ENCODE assay signal across 13 cellular contexts in the genomic region with DNA sequence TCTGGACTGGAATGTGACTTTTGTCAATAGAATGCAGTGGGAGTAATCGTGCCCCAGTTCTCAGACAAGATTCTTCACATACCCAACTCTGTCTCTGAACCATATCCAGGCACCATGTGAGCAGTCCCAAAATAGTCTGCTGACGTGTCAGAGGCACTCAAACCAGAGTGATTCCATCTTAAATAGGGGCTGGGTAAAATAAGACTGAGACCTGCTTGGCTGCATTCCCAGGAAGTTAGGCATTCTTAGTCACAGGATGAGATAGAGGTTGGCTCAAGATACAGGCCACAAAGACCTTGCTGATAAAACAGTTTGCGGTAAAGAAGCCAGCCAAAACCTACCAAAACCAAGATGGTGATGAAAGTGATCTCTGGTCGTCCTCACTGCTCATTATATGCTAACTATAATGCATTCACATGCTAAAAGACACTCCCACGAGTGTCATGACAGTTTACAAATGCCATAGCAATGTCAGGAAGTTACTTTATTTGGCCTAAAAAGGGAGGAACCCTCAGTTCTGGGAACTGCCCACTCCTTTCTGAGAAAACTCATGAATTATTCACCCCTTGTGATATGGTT. TPM values are rescaled to one million over a fixed set of nuclear protein-coding genes. Genes with fewer than 3 reads are reported as not detected.
DNase-seq lines count a peak whose midpoint lies in the region; ATAC-seq, FAIRE-seq and TF ChIP-seq lines count a peak whose summit lies in the region.
"Had no signal": no experiment of that assay in that cellular context is flagged by ENCODE, and none has a peak within 500 bp of the region (broad histone marks: within the 10 kb centered on the region; RNA-seq: fewer than 3 reads in every experiment).

No MANE protein-coding gene starts in this region.

- H3K9me3 ChIP-seq in PC-3 (ENCODE audit: low read length) (peaks cover 35% of the 10 kb centered on the region), endothelial cell of umbilical vein (replicated peaks; ENCODE audit: control insufficient read depth, insufficient read depth, low read length) (no peaks in the 10 kb centered on the region), mesodermal cell (ENCODE audit: control insufficient read depth, low read length) (peaks cover 17% of the 10 kb centered on the region)

- H3K27ac ChIP-seq in PC-3 (ENCODE audit: low read length), result peak overlapping the region; percentile 84
- H3K27ac ChIP-seq in endothelial cell of umbilical vein (ENCODE audit: insufficient read depth, low read depth, low read length), result no peak overlapping the region
- H3K27ac ChIP-seq in mesodermal cell (ENCODE audit: low read depth, low read length, severe bottlenecking), result peak overlapping the region; percentile 72
- H3K27ac ChIP-seq: HL-60, SK-N-MC had no signal

- H3K79me2 ChIP-seq in PC-3 (ENCODE audit: low read length) (no peaks in the 10 kb centered on the region), endothelial cell of umbilical vein (ENCODE audit: control insufficient read depth, insufficient read depth, low read length) (no peaks in the 10 kb centered on the region)

- FAIRE-seq in endothelial cell of umbilical vein (lab: Jason Lieb, UNC), result no peak
- no peak for FAIRE-seq in frontal cortex (lab: Jason Lieb, UNC)

- H3K9me2 ChIP-seq in PC-3 (replicated peaks; ENCODE audit: low read length), result no peaks in the 10 kb centered on the region

- ATAC-seq in PC-3 (peak; percentile 95), HG03095 (IDR thresholded peaks at IDR 0.05; ENCODE audit: unreplicated experiment) (no peak)

- CTCF ChIA-PET in BJ (lab: Yijun Ruan, JAX) (no interaction called here), PC-3 (lab: Charles Lee) (no interaction called here), endothelial cell of umbilical vein (lab: Charles Lee) (no interaction called here)

- H3F3A ChIP-seq in PC-3 (ENCODE audit: low read length, unreplicated experiment), result peaks cover 10% of the 10 kb centered on the region

- POLR2A ChIA-PET in BJ (lab: Charles Lee) (no interaction called here), PC-3 (lab: Charles Lee; ENCODE audit: unreplicated experiment) (no interaction called here), endothelial cell of umbilical vein (lab: Charles Lee) (no interaction called here)

- H3K4me2 ChIP-seq in PC-3 (ENCODE audit: low read length) (0 out of 2 replicates have a peak overlapping the region, but pooled peaks have one; percentile 5), endothelial cell of umbilical vein (ENCODE audit: insufficient read depth, low read length) (no peak overlapping the region)

- H3K9ac ChIP-seq in PC-3 (ENCODE audit: low read length) (peak overlapping the region; percentile 18; the same call in 1 of the 2 replicates), endothelial cell of umbilical vein (replicated peaks; ENCODE audit: extremely low read depth, insufficient read depth, low read length) (no peak overlapping the region)

- no peaks in the 10 kb centered on the region for H3K9me1 ChIP-seq in endothelial cell of umbilical vein (replicated peaks; ENCODE audit: control insufficient read depth, extremely low read depth, insufficient read depth, low read length)

- no peak for TF ChIP-seq POLR2A in endothelial cell of umbilical vein (IDR thresholded peaks at IDR 0.05; ENCODE audit: low read depth, low read length)

- peak; percentile 93 for DNase-seq in BJ (ENCODE audit: low read depth)
- peak; percentile 99 for DNase-seq in PC-3
- DNase-seq in endothelial cell of umbilical vein (ENCODE audit: low read depth, low spot score), result peak; percentile 7
- DNase-seq in NCI-H2171 treated with DMSO at 0.1 percent for 48 hours (lab: John Stamatoyannopoulos, UW), result no peak
- DNase-seq in frontal cortex (ENCODE audit: low spot score in 2 of 2), result no peak
- no peak for DNase-seq in NCI-H1436 (lab: John Stamatoyannopoulos, UW)
- DNase-seq: central memory CD4-positive, alpha-beta T cell; GOT3; NCI-H2029 had no signal

- BruUV-seq in PC-3 (replicated peaks; lab: Mats Ljungman, UMichigan), result no TSS peak
- no TSS peak for BruUV-seq in endothelial cell of umbilical vein (replicated peaks; lab: Mats Ljungman, UMichigan)

- H3K4me1 ChIP-seq in PC-3 (ENCODE audit: insufficient read depth, low read length), result peaks cover 21% of the 10 kb centered on the region
- H3K4me1 ChIP-seq in endothelial cell of umbilical vein (ENCODE audit: control insufficient read depth, extremely low read depth, insufficient read depth, low read length), result no peaks in the 10 kb centered on the region
- H3K4me1 ChIP-seq in mesodermal cell (ENCODE audit: control insufficient read depth, insufficient read depth, low read length, poor library complexity, severe bottlenecking), result peaks cover 18% of the 10 kb centered on the region

- intact Hi-C loops in PC-3 (cut with micrococcal nuclease), result no loop called here
- intact Hi-C loops in endothelial cell of umbilical vein (cut with micrococcal nuclease), result no loop called here

- no peak overlapping the region for H3K4me3 ChIP-seq in BJ (ENCODE audit: low read depth, low read length)
- H3K4me3 ChIP-seq in PC-3 (ENCODE audit: low read length), result no peak overlapping the region
- no peak overlapping the region for H3K4me3 ChIP-seq in endothelial cell of umbilical vein (replicated peaks in 1 of 3; ENCODE audit: insufficient read depth in 1 of 3, low read depth in 1 of 3, low read length in 3 of 3)
- H3K4me3 ChIP-seq in mesodermal cell (ENCODE audit: extremely low read depth, insufficient read depth, low read length, poor library complexity, severe bottlenecking), result no peak overlapping the region
- H3K4me3 ChIP-seq: SK-N-MC had no signal

- TF ChIP-seq CTCF in BJ (IDR thresholded peaks at IDR 0.05; ENCODE audit: insufficient read depth, low read depth, low read length) (no peak), PC-3 (conservative IDR thresholded peaks at IDR 0.05; ENCODE audit: low read depth, low read length) (no peak), endothelial cell of umbilical vein (IDR thresholded peaks at IDR 0.05; ENCODE audit: extremely low read depth in 1 of 2, insufficient read depth in 1 of 2, low read depth in 1 of 2, low read length in 2 of 2) (no peak)

- WGBS in mesodermal cell (ENCODE audit: insufficient coverage in 2 of 2), 2 experiments, result 33 to 69% methylated on average over 3 of the region's 5 CpGs

- no peaks in the 10 kb centered on the region for H3K27me3 ChIP-seq in BJ (ENCODE audit: control insufficient read depth, insufficient read depth, low read length)
- no peaks in the 10 kb centered on the region for H3K27me3 ChIP-seq in PC-3 (ENCODE audit: low read length)
- no peaks in the 10 kb centered on the region for H3K27me3 ChIP-seq in endothelial cell of umbilical vein (ENCODE audit: control insufficient read depth in 2 of 2, insufficient read depth in 2 of 2, low read length in 2 of 2)

- no peak overlapping the region for H2AFZ ChIP-seq in PC-3 (ENCODE audit: low read length)
- no peak overlapping the region for H2AFZ ChIP-seq in endothelial cell of umbilical vein (ENCODE audit: low read depth, low read length)

- dilution Hi-C loops in endothelial cell of umbilical vein (cut with MboI; ENCODE audit: extremely low pct_ligation_motif_present, low sequenced_read_pairs), result no loop called here

- H4K20me1 ChIP-seq in PC-3 (ENCODE audit: low read length) (no peaks in the 10 kb centered on the region), endothelial cell of umbilical vein (replicated peaks; ENCODE audit: control insufficient read depth, extremely low read depth, insufficient read depth, low read length) (no peaks in the 10 kb centered on the region)

- no peaks in the 10 kb centered on the region for H3K36me3 ChIP-seq in BJ (ENCODE audit: control insufficient read depth, insufficient read depth, low read length)
- peaks cover 10% of the 10 kb centered on the region; the same call in 1 of the 2 replicates for H3K36me3 ChIP-seq in PC-3 (ENCODE audit: low read depth, low read length)
- no peaks in the 10 kb centered on the region for H3K36me3 ChIP-seq in endothelial cell of umbilical vein (ENCODE audit: control insufficient read depth in 2 of 2, extremely low read depth in 1 of 2, insufficient read depth in 2 of 2, low read length in 2 of 2)
- no peaks in the 10 kb centered on the region for H3K36me3 ChIP-seq in mesodermal cell (ENCODE audit: control insufficient read depth, insufficient read depth, low read length)

TF ChIP-seq in endothelial cell of umbilical vein, 7 proteins besides CTCF, POLR2A, EP300 and RAD21:
- TF ChIP-seq MAX (IDR thresholded peaks at IDR 0.05; ENCODE audit: insufficient read depth, insufficient read length) (no peak), EZH2 (IDR thresholded peaks at IDR 0.05; ENCODE audit: borderline replicate concordance, low read depth, low read length, severe bottlenecking) (no peak), POLR2AphosphoS5 (IDR thresholded peaks at IDR 0.05; ENCODE audit: insufficient read depth, low read depth, low read length) (no peak), MYC (IDR thresholded peaks at IDR 0.05; ENCODE audit: low read depth, low read length) (no peak), GATA2 (IDR thresholded peaks at IDR 0.05; ENCODE audit: insufficient read depth, insufficient read length, low read depth, low read length) (no peak), FOS (IDR thresholded peaks at IDR 0.05; ENCODE audit: borderline replicate concordance, insufficient read depth, low read length) (no peak), JUN (IDR thresholded peaks at IDR 0.05; ENCODE audit: borderline replicate concordance, insufficient read depth, insufficient read length, low read depth) (no peak)
TF ChIP-seq in endothelial cell of umbilical vein: peak in this region for 0.

RNA-seq across cellular contexts. Expression of gene PLCXD3, which starts 16.9 kb away (rescaled TPM):
- polyA plus RNA-seq in BJ (2011; rRNA removed) (0.05 and 0.06 TPM in 2 replicates), endothelial cell of umbilical vein (not detected in 2 replicates)
- under 0.01 and 0.05 TPM in 2 replicates for polyA minus RNA-seq in BJ (2011; rRNA and poly(A)+ RNA removed)
- total RNA-seq in PC-3 (2014; rRNA removed) (5.0 TPM in 2 replicates), endothelial cell of umbilical vein (not detected in 2 replicates), frontal cortex (9.8 TPM)
- polyA plus RNA-seq in endothelial cell of umbilical vein (2011; cell fraction: cytosol; rRNA removed), result not detected in 2 replicates
- polyA plus RNA-seq in endothelial cell of umbilical vein (2011; cell fraction: nucleus; rRNA removed), result not detected in 2 replicates
- not detected in 2 replicates for polyA plus RNA-seq in endothelial cell of umbilical vein (2012)
- not detected in 2 replicates for polyA minus RNA-seq in endothelial cell of umbilical vein
- not detected for polyA minus RNA-seq in endothelial cell of umbilical vein (2011; cell fraction: cytosol; rRNA and poly(A)+ RNA removed)
- not detected in 2 replicates for polyA minus RNA-seq in endothelial cell of umbilical vein (2011; cell fraction: nucleus; rRNA and poly(A)+ RNA removed)
- polyA plus RNA-seq in mesodermal cell (2013, experiment 1 of 2), result 0.92 TPM
- 0.56 TPM for polyA plus RNA-seq in mesodermal cell (2013, experiment 2 of 2)

Comparison
In these comparisons a context has a peak if more than half of its experiments do, and no peak if none do; other contexts are left out.
1. DNase-seq: peak in BJ (single experiment), PC-3 (single experiment) and endothelial cell of umbilical vein (single experiment); none in NCI-H2171 treated with DMSO at 0.1 percent for 48 hours (single experiment), frontal cortex (0 of 2) and NCI-H1436 (single experiment).